In the genomic region with DNA sequence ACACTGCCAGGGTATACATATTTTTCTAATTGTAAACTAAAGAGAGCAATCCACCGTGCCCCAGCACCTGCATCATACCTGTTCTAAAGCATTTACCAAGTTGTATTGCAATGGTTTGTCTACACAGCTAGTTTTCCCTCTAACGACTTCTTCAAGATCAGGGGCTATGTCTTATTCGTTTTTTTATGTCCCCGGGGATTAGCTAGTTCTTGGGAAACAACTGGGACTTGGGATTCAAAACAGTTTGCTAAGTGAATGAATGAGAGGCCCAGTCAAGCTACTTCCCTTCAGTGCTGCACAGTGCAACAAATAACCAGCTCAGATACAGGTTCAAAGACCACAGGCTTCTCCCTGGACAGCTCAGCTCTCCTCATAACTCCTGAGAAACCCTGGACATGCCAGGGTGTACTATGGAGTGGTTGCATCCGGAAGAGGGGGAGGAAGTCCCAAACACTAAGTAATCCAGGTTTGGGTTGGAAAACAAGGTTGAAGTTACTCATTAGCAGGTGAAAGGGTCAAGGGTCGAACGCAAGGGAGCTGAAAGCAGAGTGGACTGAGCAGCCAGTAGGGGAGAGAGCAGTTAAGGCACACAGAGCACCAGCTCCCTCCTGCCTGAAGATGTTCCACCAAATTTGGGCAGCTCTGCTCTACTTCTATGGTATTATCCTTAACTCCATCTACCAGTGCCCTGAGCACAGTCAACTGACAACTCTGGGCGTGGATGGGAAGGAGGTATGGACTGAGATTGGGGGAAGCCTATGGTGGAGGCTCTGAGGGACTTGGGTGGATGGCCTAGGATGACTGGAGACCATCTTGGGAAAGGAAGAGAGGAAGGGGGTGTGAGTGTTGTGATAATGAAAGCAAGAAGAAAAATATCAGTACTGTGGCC, we compare ENCODE assay signal across 1 cellular context.
A peak's percentile ranks its signal among the peaks of the same experiment; 100 is the strongest.
TF ChIP-seq lines count a peak whose summit lies in the region.

A gene (plus strand): TSS at position 546 of the 889 bp plus-strand sequence. CDS start 73 bp downstream, at position 619.

TF ChIP-seq in HepG2, 621 proteins besides CTCF, POLR2A, EP300 and RAD21 (continued from another document and continues in another):
- TF ChIP-seq, protein P1, sequence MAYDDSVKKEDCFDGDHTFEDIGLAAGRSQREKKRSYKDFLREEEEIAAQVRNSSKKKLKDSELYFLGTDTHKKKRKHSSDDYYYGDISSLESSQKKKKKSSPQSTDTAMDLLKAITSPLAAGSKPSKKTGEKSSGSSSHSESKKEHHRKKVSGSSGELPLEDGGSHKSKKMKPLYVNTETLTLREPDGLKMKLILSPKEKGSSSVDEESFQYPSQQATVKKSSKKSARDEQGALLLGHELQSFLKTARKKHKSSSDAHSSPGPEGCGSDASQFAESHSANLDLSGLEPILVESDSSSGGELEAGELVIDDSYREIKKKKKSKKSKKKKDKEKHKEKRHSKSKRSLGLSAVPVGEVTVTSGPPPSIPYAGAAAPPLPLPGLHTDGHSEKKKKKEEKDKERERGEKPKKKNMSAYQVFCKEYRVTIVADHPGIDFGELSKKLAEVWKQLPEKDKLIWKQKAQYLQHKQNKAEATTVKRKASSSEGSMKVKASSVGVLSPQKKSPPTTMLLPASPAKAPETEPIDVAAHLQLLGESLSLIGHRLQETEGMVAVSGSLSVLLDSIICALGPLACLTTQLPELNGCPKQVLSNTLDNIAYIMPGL (CRISPR knock-in tag; IDR thresholded peaks at IDR 0.05; ENCODE audit: borderline replicate concordance in 1 of 2, low read depth in 1 of 2), result peak; percentile 64 to 86; a peak in 2 of 4 replicates
- TF ChIP-seq ZNF766 (CRISPR knock-in tag; IDR thresholded peaks at IDR 0.05; ENCODE audit: borderline replicate concordance) (peak; percentile 95), TMF1 (CRISPR knock-in tag; IDR thresholded peaks at IDR 0.05; ENCODE audit: low read depth) (0 out of 2 replicates have a peak, but pooled peaks have one; percentile 82), ZFP1 (CRISPR knock-in tag; IDR thresholded peaks at IDR 0.05) (peak; percentile 90; the same call in 1 of the 2 replicates), ZBTB8A (CRISPR knock-in tag; IDR thresholded peaks at IDR 0.05; ENCODE audit: borderline replicate concordance, low read depth) (peak; percentile 73; the same call in 1 of the 2 replicates), WIZ (CRISPR knock-in tag; IDR thresholded peaks at IDR 0.05) (no peak), ZNF124 (CRISPR knock-in tag; IDR thresholded peaks at IDR 0.05) (peak; percentile 87), ZFP36L1 (CRISPR knock-in tag; IDR thresholded peaks at IDR 0.05) (peak; percentile 92), ELF1 (CRISPR knock-in tag; IDR thresholded peaks at IDR 0.05) (peak; percentile 95), PCBP1 (IDR thresholded peaks at IDR 0.05; ENCODE audit: borderline replicate concordance, low read depth, low read length) (no peak), ZNF598 (CRISPR knock-in tag; IDR thresholded peaks at IDR 0.05; ENCODE audit: borderline replicate concordance) (no peak), RCOR2 (CRISPR knock-in tag; IDR thresholded peaks at IDR 0.05) (peak; percentile 79; the same call in 1 of the 2 replicates), FOSL1 (CRISPR knock-in tag; IDR thresholded peaks at IDR 0.05; ENCODE audit: borderline replicate concordance) (no peak; the same call in 1 of the 2 replicates), DNMT3B (CRISPR knock-in tag; conservative IDR thresholded peaks at IDR 0.05) (peak; percentile 80), ZNF33A (CRISPR knock-in tag; IDR thresholded peaks at IDR 0.05; ENCODE audit: borderline replicate concordance) (no peak), CENPX (CRISPR knock-in tag; IDR thresholded peaks at IDR 0.05) (no peak)
- TF ChIP-seq, protein P2, sequence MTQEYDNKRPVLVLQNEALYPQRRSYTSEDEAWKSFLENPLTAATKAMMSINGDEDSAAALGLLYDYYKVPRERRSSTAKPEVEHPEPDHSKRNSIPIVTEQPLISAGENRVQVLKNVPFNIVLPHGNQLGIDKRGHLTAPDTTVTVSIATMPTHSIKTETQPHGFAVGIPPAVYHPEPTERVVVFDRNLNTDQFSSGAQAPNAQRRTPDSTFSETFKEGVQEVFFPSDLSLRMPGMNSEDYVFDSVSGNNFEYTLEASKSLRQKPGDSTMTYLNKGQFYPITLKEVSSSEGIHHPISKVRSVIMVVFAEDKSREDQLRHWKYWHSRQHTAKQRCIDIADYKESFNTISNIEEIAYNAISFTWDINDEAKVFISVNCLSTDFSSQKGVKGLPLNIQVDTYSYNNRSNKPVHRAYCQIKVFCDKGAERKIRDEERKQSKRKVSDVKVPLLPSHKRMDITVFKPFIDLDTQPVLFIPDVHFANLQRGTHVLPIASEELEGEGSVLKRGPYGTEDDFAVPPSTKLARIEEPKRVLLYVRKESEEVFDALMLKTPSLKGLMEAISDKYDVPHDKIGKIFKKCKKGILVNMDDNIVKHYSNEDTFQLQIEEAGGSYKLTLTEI (CRISPR knock-in tag; conservative IDR thresholded peaks at IDR 0.05), result no peak
- TF ChIP-seq, protein P3, sequence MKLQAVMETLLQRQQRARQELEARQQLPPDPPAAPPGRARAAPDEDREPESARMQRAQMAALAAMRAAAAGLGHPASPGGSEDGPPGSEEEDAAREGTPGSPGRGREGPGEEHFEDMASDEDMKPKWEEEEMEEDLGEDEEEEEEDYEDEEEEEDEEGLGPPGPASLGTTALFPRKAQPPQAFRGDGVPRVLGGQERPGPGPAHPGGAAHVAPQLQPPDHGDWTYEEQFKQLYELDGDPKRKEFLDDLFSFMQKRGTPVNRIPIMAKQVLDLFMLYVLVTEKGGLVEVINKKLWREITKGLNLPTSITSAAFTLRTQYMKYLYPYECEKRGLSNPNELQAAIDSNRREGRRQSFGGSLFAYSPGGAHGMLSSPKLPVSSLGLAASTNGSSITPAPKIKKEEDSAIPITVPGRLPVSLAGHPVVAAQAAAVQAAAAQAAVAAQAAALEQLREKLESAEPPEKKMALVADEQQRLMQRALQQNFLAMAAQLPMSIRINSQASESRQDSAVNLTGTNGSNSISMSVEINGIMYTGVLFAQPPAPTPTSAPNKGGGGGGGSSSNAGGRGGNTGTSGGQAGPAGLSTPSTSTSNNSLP (IDR thresholded peaks at IDR 0.05; ENCODE audit: low read depth, low read length), result peak; percentile 14; the same call in 1 of the 2 replicates
- TF ChIP-seq, protein P4, sequence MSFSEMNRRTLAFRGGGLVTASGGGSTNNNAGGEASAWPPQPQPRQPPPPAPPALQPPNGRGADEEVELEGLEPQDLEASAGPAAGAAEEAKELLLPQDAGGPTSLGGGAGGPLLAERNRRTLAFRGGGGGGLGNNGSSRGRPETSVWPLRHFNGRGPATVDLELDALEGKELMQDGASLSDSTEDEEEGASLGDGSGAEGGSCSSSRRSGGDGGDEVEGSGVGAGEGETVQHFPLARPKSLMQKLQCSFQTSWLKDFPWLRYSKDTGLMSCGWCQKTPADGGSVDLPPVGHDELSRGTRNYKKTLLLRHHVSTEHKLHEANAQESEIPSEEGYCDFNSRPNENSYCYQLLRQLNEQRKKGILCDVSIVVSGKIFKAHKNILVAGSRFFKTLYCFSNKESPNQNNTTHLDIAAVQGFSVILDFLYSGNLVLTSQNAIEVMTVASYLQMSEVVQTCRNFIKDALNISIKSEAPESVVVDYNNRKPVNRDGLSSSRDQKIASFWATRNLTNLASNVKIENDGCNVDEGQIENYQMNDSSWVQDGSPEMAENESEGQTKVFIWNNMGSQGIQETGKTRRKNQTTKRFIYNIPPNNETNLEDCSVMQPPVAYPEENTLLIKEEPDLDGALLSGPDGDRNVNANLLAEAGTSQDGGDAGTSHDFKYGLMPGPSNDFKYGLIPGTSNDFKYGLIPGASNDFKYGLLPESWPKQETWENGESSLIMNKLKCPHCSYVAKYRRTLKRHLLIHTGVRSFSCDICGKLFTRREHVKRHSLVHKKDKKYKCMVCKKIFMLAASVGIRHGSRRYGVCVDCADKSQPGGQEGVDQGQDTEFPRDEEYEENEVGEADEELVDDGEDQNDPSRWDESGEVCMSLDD (CRISPR knock-in tag; IDR thresholded peaks at IDR 0.05; ENCODE audit: borderline replicate concordance), result peak; percentile 66; the same call in 1 of the 2 replicates
- TF ChIP-seq, protein P5, sequence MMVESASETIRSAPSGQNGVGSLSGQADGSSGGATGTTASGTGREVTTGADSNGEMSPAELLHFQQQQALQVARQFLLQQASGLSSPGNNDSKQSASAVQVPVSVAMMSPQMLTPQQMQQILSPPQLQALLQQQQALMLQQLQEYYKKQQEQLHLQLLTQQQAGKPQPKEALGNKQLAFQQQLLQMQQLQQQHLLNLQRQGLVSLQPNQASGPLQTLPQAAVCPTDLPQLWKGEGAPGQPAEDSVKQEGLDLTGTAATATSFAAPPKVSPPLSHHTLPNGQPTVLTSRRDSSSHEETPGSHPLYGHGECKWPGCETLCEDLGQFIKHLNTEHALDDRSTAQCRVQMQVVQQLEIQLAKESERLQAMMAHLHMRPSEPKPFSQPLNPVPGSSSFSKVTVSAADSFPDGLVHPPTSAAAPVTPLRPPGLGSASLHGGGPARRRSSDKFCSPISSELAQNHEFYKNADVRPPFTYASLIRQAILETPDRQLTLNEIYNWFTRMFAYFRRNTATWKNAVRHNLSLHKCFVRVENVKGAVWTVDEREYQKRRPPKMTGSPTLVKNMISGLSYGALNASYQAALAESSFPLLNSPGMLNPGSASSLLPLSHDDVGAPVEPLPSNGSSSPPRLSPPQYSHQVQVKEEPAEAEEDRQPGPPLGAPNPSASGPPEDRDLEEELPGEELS (CRISPR knock-in tag; IDR thresholded peaks at IDR 0.05), result peak; percentile 98
- TF ChIP-seq, protein P6, sequence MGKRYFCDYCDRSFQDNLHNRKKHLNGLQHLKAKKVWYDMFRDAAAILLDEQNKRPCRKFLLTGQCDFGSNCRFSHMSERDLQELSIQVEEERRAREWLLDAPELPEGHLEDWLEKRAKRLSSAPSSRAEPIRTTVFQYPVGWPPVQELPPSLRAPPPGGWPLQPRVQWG (CRISPR knock-in tag; IDR thresholded peaks at IDR 0.05; ENCODE audit: borderline replicate concordance, low read depth), result no peak
- TF ChIP-seq, protein P7, sequence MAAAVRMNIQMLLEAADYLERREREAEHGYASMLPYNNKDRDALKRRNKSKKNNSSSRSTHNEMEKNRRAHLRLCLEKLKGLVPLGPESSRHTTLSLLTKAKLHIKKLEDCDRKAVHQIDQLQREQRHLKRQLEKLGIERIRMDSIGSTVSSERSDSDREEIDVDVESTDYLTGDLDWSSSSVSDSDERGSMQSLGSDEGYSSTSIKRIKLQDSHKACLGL (CRISPR knock-in tag; IDR thresholded peaks at IDR 0.05), result no peak; the same call in 1 of the 2 replicates
- TF ChIP-seq, protein P8, sequence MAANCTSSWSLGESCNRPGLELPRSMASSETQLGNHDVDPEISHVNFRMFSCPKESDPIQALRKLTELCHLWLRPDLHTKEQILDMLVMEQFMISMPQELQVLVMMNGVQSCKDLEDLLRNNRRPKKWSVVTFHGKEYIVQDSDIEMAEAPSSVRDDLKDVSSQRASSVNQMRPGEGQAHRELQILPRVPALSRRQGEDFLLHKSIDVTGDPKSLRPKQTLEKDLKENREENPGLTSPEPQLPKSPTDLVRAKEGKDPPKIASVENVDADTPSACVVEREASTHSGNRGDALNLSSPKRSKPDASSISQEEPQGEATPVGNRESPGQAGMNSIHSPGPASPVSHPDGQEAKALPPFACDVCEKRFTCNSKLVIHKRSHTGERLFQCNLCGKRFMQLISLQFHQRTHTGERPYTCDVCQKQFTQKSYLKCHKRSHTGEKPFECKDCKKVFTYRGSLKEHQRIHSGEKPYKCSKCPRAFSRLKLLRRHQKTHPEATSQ (CRISPR knock-in tag; IDR thresholded peaks at IDR 0.05; ENCODE audit: borderline replicate concordance), result peak; percentile 95; the same call in 1 of the 2 replicates
- TF ChIP-seq, protein P9, sequence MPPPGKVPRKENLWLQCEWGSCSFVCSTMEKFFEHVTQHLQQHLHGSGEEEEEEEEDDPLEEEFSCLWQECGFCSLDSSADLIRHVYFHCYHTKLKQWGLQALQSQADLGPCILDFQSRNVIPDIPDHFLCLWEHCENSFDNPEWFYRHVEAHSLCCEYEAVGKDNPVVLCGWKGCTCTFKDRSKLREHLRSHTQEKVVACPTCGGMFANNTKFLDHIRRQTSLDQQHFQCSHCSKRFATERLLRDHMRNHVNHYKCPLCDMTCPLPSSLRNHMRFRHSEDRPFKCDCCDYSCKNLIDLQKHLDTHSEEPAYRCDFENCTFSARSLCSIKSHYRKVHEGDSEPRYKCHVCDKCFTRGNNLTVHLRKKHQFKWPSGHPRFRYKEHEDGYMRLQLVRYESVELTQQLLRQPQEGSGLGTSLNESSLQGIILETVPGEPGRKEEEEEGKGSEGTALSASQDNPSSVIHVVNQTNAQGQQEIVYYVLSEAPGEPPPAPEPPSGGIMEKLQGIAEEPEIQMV (CRISPR knock-in tag; IDR thresholded peaks at IDR 0.05; ENCODE audit: low read depth), result peak; percentile 78
- TF ChIP-seq, protein P10, sequence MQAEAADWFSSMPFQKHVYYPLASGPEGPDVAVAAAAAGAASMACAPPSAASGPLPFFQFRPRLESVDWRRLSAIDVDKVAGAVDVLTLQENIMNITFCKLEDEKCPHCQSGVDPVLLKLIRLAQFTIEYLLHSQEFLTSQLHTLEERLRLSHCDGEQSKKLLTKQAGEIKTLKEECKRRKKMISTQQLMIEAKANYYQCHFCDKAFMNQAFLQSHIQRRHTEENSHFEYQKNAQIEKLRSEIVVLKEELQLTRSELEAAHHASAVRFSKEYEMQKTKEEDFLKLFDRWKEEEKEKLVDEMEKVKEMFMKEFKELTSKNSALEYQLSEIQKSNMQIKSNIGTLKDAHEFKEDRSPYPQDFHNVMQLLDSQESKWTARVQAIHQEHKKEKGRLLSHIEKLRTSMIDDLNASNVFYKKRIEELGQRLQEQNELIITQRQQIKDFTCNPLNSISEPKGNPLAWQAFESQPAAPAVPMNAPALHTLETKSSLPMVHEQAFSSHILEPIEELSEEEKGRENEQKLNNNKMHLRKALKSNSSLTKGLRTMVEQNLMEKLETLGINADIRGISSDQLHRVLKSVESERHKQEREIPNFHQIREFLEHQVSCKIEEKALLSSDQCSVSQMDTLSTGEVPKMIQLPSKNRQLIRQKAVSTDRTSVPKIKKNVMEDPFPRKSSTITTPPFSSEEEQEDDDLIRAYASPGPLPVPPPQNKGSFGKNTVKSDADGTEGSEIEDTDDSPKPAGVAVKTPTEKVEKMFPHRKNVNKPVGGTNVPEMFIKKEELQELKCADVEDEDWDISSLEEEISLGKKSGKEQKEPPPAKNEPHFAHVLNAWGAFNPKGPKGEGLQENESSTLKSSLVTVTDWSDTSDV (CRISPR knock-in tag; IDR thresholded peaks at IDR 0.05), result no peak
- TF ChIP-seq, protein P11, sequence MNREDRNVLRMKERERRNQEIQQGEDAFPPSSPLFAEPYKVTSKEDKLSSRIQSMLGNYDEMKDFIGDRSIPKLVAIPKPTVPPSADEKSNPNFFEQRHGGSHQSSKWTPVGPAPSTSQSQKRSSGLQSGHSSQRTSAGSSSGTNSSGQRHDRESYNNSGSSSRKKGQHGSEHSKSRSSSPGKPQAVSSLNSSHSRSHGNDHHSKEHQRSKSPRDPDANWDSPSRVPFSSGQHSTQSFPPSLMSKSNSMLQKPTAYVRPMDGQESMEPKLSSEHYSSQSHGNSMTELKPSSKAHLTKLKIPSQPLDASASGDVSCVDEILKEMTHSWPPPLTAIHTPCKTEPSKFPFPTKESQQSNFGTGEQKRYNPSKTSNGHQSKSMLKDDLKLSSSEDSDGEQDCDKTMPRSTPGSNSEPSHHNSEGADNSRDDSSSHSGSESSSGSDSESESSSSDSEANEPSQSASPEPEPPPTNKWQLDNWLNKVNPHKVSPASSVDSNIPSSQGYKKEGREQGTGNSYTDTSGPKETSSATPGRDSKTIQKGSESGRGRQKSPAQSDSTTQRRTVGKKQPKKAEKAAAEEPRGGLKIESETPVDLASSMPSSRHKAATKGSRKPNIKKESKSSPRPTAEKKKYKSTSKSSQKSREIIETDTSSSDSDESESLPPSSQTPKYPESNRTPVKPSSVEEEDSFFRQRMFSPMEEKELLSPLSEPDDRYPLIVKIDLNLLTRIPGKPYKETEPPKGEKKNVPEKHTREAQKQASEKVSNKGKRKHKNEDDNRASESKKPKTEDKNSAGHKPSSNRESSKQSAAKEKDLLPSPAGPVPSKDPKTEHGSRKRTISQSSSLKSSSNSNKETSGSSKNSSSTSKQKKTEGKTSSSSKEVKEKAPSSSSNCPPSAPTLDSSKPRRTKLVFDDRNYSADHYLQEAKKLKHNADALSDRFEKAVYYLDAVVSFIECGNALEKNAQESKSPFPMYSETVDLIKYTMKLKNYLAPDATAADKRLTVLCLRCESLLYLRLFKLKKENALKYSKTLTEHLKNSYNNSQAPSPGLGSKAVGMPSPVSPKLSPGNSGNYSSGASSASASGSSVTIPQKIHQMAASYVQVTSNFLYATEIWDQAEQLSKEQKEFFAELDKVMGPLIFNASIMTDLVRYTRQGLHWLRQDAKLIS (CRISPR knock-in tag; IDR thresholded peaks at IDR 0.05), result no peak
